ENCODE assay signal across 8 cellular contexts in the genomic region with DNA sequence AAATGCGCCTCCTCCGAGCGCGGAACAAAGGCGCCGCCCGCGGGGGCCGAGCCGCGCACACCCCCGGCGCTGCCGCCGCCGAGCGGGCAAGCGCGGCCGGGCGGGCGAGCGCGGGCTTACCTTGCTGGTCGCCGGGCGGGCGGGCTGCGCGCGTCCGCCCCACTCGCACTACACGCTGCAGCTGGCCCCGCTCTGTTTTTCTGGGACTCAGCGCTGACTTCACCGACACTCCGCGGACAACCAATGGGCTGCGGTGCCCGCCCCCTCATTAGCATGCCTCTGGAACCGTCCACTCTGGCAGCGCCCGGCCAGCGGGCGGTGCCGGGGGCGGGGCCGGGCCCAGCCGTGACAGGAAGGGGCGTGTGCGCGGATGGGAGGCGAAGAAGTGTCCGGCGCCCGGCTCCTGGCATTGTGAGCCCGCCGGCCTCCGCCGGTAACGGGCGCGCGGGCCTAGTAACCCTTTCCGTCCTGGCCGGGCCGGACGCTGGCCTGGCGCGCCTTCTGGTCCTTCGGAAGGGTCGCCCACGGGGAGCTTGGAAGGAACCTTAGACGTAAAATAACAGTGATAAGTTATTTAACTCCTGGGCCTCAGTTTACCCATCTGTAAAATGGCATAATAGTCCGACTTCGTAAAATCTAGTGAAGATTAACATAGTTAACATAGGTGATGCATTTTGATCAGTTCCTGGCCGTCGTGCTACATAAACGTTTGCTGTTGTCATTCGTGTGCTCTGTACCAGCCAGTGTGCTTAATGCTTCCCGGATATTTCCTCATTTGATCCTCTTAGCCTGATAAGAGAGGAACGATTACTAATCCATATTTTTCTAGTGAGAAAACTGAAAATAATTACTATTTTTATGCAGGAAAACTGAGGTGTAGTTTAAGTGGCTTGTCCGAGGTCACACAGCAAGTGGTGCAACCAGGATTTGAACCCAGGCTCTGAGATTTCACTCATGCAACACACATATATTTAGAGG. TPM values are rescaled to one million over a fixed set of nuclear protein-coding genes. Genes with fewer than 3 reads are reported as not detected.
A peak's percentile ranks its signal among the peaks of the same experiment; 100 is the strongest.
DNase-seq lines count a peak whose midpoint lies in the region; ATAC-seq and TF ChIP-seq lines count a peak whose summit lies in the region.

A gene (minus strand): TSS at position 172 of the 978 bp plus-strand sequence. CDS start 120,236 bp downstream, outside the sequence.

- no peaks in the 10 kb centered on the region for H3K79me2 ChIP-seq in Loucy (ENCODE audit: insufficient read depth, low read length)

- POLR2A ChIA-PET in RWPE1 (lab: Yijun Ruan, JAX; ENCODE audit: low non-redundant PET), result no interaction called here

- DNase-seq in EH (ENCODE audit: low read depth) (peak; percentile 97), H7 (peak; percentile 98), RWPE1 (ENCODE audit: low spot score) (peak; percentile 98), fibroblast of pulmonary artery (ENCODE audit: low read depth) (peak; percentile 96)
- peak; percentile 80 for DNase-seq in activated effector memory CD4-positive, alpha-beta T cell treated with Interleukin-2 at 50 U/mL for 16 hours
- DNase-seq in natural killer cell treated with Interleukin-12 subunit alpha and Interleukin-12 subunit beta and Interleukin-15 and Interleukin-18, amount 100 ng/mL, for 72 hours (ENCODE audit: low spot score), result peak; percentile 97
- peak; percentile 78 to 85 (median 80) for DNase-seq in stimulated activated naive CD4-positive, alpha-beta T cell (lab: John Stamatoyannopoulos, UW)

- H2AFZ ChIP-seq in Loucy (ENCODE audit: low read length), result peak within 1 kb of the TSS; percentile 83

- CTCF ChIA-PET in RWPE1 (lab: Yijun Ruan, JAX), result interaction anchor here (0.6 to 1.9 kb wide), 3 partner anchors 130 to 377 kb away, joined by 3 to 6 read pairs (median 4); no protein-coding TSS in a partner anchor

- H3F3A ChIP-seq in Loucy (ENCODE audit: low read depth), result no peaks in the 10 kb centered on the region

- TF ChIP-seq CTCF in Loucy (conservative IDR thresholded peaks at IDR 0.05; ENCODE audit: low read length), result no peak
- TF ChIP-seq CTCF in RWPE1 (conservative IDR thresholded peaks at IDR 0.05; ENCODE audit: low read depth), result no peak
- TF ChIP-seq CTCF in fibroblast of pulmonary artery (IDR thresholded peaks at IDR 0.05; ENCODE audit: low read length, missing control alignments), result no peak

- no peaks in the 10 kb centered on the region for H3K9me3 Mint-ChIP-seq in natural killer cell treated with Interleukin-12 subunit alpha and Interleukin-12 subunit beta and Interleukin-15 and Interleukin-18, amount 100 ng/mL, for 72 hours

- peak within 1 kb of the TSS; percentile 99 for H3K4me3 Mint-ChIP-seq in natural killer cell treated with Interleukin-12 subunit alpha and Interleukin-12 subunit beta and Interleukin-15 and Interleukin-18, amount 100 ng/mL, for 72 hours

- no peaks in the 10 kb centered on the region for H4K20me1 ChIP-seq in Loucy (ENCODE audit: insufficient read depth, low read length, poor library complexity, severe bottlenecking)

- no peaks in the 10 kb centered on the region for H3K9me3 ChIP-seq in Loucy (ENCODE audit: insufficient read depth, low read depth, low read length)

- peaks cover 11 to 16% of the 10 kb centered on the region in 2 donors for H3K27me3 Mint-ChIP-seq in natural killer cell treated with Interleukin-12 subunit alpha and Interleukin-12 subunit beta and Interleukin-15 and Interleukin-18, amount 100 ng/mL, for 72 hours

- no peaks in the 10 kb centered on the region for H3K36me3 ChIP-seq in H7 (replicated peaks; ENCODE audit: control insufficient read depth, insufficient read depth, low read length)
- H3K36me3 ChIP-seq in Loucy (ENCODE audit: insufficient read depth, low read length), result no peaks in the 10 kb centered on the region

- H3K4me1 Mint-ChIP-seq in natural killer cell treated with Interleukin-12 subunit alpha and Interleukin-12 subunit beta and Interleukin-15 and Interleukin-18, amount 100 ng/mL, for 72 hours (ENCODE audit: low read depth in 2 of 2), result peaks cover 10 to 16% of the 10 kb centered on the region in 2 donors

- H3K9me2 ChIP-seq in Loucy (replicated peaks; ENCODE audit: low read depth, low read length), result no peaks in the 10 kb centered on the region

- peak within 1 kb of the TSS; percentile 84 for H3K4me2 ChIP-seq in Loucy (ENCODE audit: low read depth, low read length, poor library complexity, severe bottlenecking)

- H3K4me1 ChIP-seq in Loucy (ENCODE audit: insufficient read depth, low read length, poor library complexity, severe bottlenecking), result no peaks in the 10 kb centered on the region

- no peaks in the 10 kb centered on the region for H3K36me3 Mint-ChIP-seq in natural killer cell treated with Interleukin-12 subunit alpha and Interleukin-12 subunit beta and Interleukin-15 and Interleukin-18, amount 100 ng/mL, for 72 hours

- peaks cover 4% of the 10 kb centered on the region for H3K27me3 ChIP-seq in H7 (ENCODE audit: control insufficient read depth, insufficient read depth, low read length)
- H3K27me3 ChIP-seq in Loucy (ENCODE audit: insufficient read depth, low read length, poor library complexity, severe bottlenecking), result no peaks in the 10 kb centered on the region

- H3K27ac Mint-ChIP-seq in natural killer cell treated with Interleukin-12 subunit alpha and Interleukin-12 subunit beta and Interleukin-15 and Interleukin-18, amount 100 ng/mL, for 72 hours, result peak within 1 kb of the TSS; percentile 68 to 72

- peak; percentile 99 for ATAC-seq in natural killer cell treated with Interleukin-12 subunit alpha and Interleukin-12 subunit beta and Interleukin-15 and Interleukin-18, amount 100 ng/mL, for 72 hours

- H3K9ac ChIP-seq in Loucy (ENCODE audit: low read depth, low read length, poor library complexity, severe bottlenecking), result peak within 1 kb of the TSS; percentile 69

- H3K4me3 ChIP-seq in H7 (ENCODE audit: insufficient read depth, low read depth, low read length), result peak within 1 kb of the TSS; percentile 69
- peak within 1 kb of the TSS; percentile 81 for H3K4me3 ChIP-seq in Loucy (ENCODE audit: low read length, poor library complexity, severe bottlenecking)
- peak within 1 kb of the TSS; percentile 88 for H3K4me3 ChIP-seq in fibroblast of pulmonary artery (replicated peaks; ENCODE audit: low read depth, low read length)

- H3K27ac ChIP-seq in RWPE1, result peak within 1 kb of the TSS; percentile 62

RNA-seq across cellular contexts. Expression of the gene that starts here (rescaled TPM):
- total RNA-seq in H7 (2014; rRNA removed; shearing (Covaris generic)), result 10.2 and 12.7 TPM in 2 replicates
- total RNA-seq in natural killer cell treated with Interleukin-12 subunit alpha and Interleukin-12 subunit beta and Interleukin-15 and Interleukin-18, amount 100 ng/mL, for 72 hours, result 1 to 10 TPM; 1.4 to 1.6 TPM

Comparison
In these comparisons a context has a peak if more than half of its experiments do, and no peak if none do; other contexts are left out.
1. Peak in every context shown above with its lines: DNase-seq, ATAC-seq, H3K4me3 ChIP-seq and H3K27ac ChIP-seq.